Comparison of ENCODE assay signal across 25 cellular contexts in genomic region chr7:30859940-30860623, GRCh38. TPM values are rescaled to one million over a fixed set of nuclear protein-coding genes. Genes with fewer than 3 reads are reported as not detected.
A peak's percentile ranks its signal among the peaks of the same experiment; 100 is the strongest.
DNase-seq lines count a peak whose midpoint lies in the region; ATAC-seq and TF ChIP-seq lines count a peak whose summit lies in the region.
"Had no signal": no experiment of that assay in that cellular context is flagged by ENCODE, and none has a peak within 500 bp of the region (broad histone marks: within the 10 kb centered on the region; RNA-seq: fewer than 3 reads in every experiment).

No MANE protein-coding gene starts in this region.

- 81 to 82% methylated on average over 8 to 15 of the region's 15 CpGs for WGBS in body of pancreas, 2 donors
- no CpG with 5 or more reads among the region's 15 CpGs for WGBS in neuronal stem cell (ENCODE audit: extremely low coverage in 2 of 2, insufficient read length in 2 of 2, insufficient replicate concordance in 1 of 2), 2 donors

- no peak for TF ChIP-seq POLR2A in body of pancreas (IDR thresholded peaks at IDR 0.05)

- H3F3A ChIP-seq in GM23338 (replicated peaks; ENCODE audit: low read depth) = no peaks in the 10 kb centered on the region

- no peak overlapping the region for H3K4ac ChIP-seq in neuronal stem cell (ENCODE audit: low read length)

- H2BK12ac ChIP-seq in neuronal stem cell (ENCODE audit: low read length) = no peak overlapping the region

- no peaks in the 10 kb centered on the region for H3K9me3 Mint-ChIP-seq in GM23338
- H3K9me3 Mint-ChIP-seq: activated CD8-positive, alpha-beta T cell treated with anti-CD3 and anti-CD28 coated beads for 36 hours; CD8-positive, alpha-beta T cell; naive thymus-derived CD4-positive, alpha-beta T cell had no signal

- H3K4me2 ChIP-seq in GM23338 = no peak overlapping the region
- no peak overlapping the region for H3K4me2 ChIP-seq in neuronal stem cell (ENCODE audit: insufficient read depth, low read length, poor library complexity, severe bottlenecking)
- H3K4me2 ChIP-seq: KMS-11 had no signal

- H3K27ac ChIP-seq in GM23338 (ENCODE audit: low read depth) (no peak overlapping the region), body of pancreas (peak overlapping the region; percentile 25 to 64 (median 46)), neuronal stem cell (replicated peaks; ENCODE audit: low read length) (no peak overlapping the region)
- H3K27ac ChIP-seq: KMS-11, left ventricle myocardium inferior, parathyroid adenoma, SJSA1 had no signal

- H3K9me3 ChIP-seq in body of pancreas (no peaks in the 10 kb centered on the region), neuronal stem cell (replicated peaks in 1 of 2; ENCODE audit: control insufficient read depth in 2 of 2, insufficient read depth in 1 of 2, low read depth in 1 of 2, low read length in 2 of 2) (no peaks in the 10 kb centered on the region)
- H3K9me3 ChIP-seq: left ventricle myocardium inferior, SJSA1 had no signal

- peaks cover 8% of the 10 kb centered on the region for H3K27me3 Mint-ChIP-seq in GM23338 (ENCODE audit: insufficient read depth, low read depth, poor library complexity)
- H3K27me3 Mint-ChIP-seq: activated CD8-positive, alpha-beta T cell treated with anti-CD3 and anti-CD28 coated beads for 36 hours; naive thymus-derived CD4-positive, alpha-beta T cell had no signal

- H2BK120ac ChIP-seq in neuronal stem cell (ENCODE audit: low read depth, low read length) = no peak overlapping the region

- no peaks in the 10 kb centered on the region for H3K79me1 ChIP-seq in neuronal stem cell (ENCODE audit: low read depth, low read length)

- ATAC-seq in GM23338 = no peak; the same call in 1 of the 3 replicates
- ATAC-seq in body of pancreas = peak; percentile 71
- ATAC-seq in left lobe of liver = no peak
- ATAC-seq: activated CD8-positive, alpha-beta T cell treated with anti-CD3 and anti-CD28 coated beads for 36 hours; CD8-positive, alpha-beta T cell; GM12878 had no signal

- H3K36me3 ChIP-seq in GM23338 (ENCODE audit: insufficient read depth) (no peaks in the 10 kb centered on the region), body of pancreas (replicated peaks in 1 of 2; ENCODE audit: insufficient read depth in 1 of 2, low read depth in 2 of 2) (no peaks in the 10 kb centered on the region), neuronal stem cell (replicated peaks in 1 of 2; ENCODE audit: control insufficient read depth in 2 of 2, insufficient read depth in 2 of 2, low read length in 2 of 2) (peaks cover 0 to 2% of the 10 kb centered on the region in 2 donors)
- H3K36me3 ChIP-seq: SJSA1 had no signal

- peak overlapping the region; percentile 41 for H2BK15ac ChIP-seq in neuronal stem cell (ENCODE audit: low read length)

- intact Hi-C loops in body of pancreas (cut with DNase I) = no loop called here

- peak overlapping the region; percentile 44; the same call in 1 of the 2 replicates for H3K27ac Mint-ChIP-seq in GM23338
- H3K27ac Mint-ChIP-seq: activated CD8-positive, alpha-beta T cell treated with anti-CD3 and anti-CD28 coated beads for 36 hours; CD8-positive, alpha-beta T cell; naive thymus-derived CD4-positive, alpha-beta T cell had no signal

- H3K36me3 Mint-ChIP-seq in GM23338 (ENCODE audit: low read depth) = no peaks in the 10 kb centered on the region; the same call in 2 of the 3 replicates
- H3K36me3 Mint-ChIP-seq: CD8-positive, alpha-beta T cell; naive thymus-derived CD4-positive, alpha-beta T cell had no signal

- H3K23ac ChIP-seq in neuronal stem cell (ENCODE audit: low read depth, low read length, poor library complexity) = peak overlapping the region; percentile 35

- no peak overlapping the region for H4K8ac ChIP-seq in neuronal stem cell (ENCODE audit: low read depth, low read length)

- no peaks in the 10 kb centered on the region for H4K20me1 ChIP-seq in GM23338 (replicated peaks; ENCODE audit: insufficient read depth)

- peak; percentile 15 for DNase-seq in Caki2 (ENCODE audit: low read depth)
- no peak for DNase-seq in GM23338 (ENCODE audit: low spot score)
- DNase-seq in body of pancreas = peak in 2 of 4 donors; percentile 23 to 44
- no peak for DNase-seq in neuronal stem cell (ENCODE audit: low spot score)
- DNase-seq in COR-L47 (lab: John Stamatoyannopoulos, UW) = no peak
- DNase-seq in left lobe of liver (ENCODE audit: low spot score) = no peak
- DNase-seq in NCI-H774 (lab: John Stamatoyannopoulos, UW) = no peak
- DNase-seq: activated CD4-positive, CD25-positive, alpha-beta regulatory T cell treated with anti-CD3 and anti-CD28 coated beads, Interleukin-2, amount 50 U/mL, for 72 hours; activated CD8-positive, alpha-beta T cell treated with anti-CD3 and anti-CD28 coated beads for 36 hours; activated gamma-delta T cell; activated T-cell treated with anti-CD3 and anti-CD28 coated beads for 4 hours; CD8-positive, alpha-beta T cell; DND-41; effector CD8-positive, alpha-beta T cell; erythroblast; foreskin melanocyte; left ventricle myocardium inferior; naive thymus-derived CD4-positive, alpha-beta T cell; NCI-H187 treated with DMSO at 0.1 percent for 48 hours; T-helper 1 cell; trophoblast cell had no signal

- H2AFZ ChIP-seq in GM23338 (no peak overlapping the region), neuronal stem cell (ENCODE audit: low read length) (no peak overlapping the region)
- H2AFZ ChIP-seq: parathyroid adenoma had no signal

- no peak overlapping the region for H3K4me3 Mint-ChIP-seq in GM23338
- H3K4me3 Mint-ChIP-seq: activated CD8-positive, alpha-beta T cell treated with anti-CD3 and anti-CD28 coated beads for 36 hours; CD8-positive, alpha-beta T cell; naive thymus-derived CD4-positive, alpha-beta T cell had no signal

- H3K9ac ChIP-seq in neuronal stem cell (ENCODE audit: low read depth, low read length, poor library complexity) = no peak overlapping the region
- H3K9ac ChIP-seq: KMS-11, parathyroid adenoma had no signal

- in situ Hi-C loops in Caki2 (cut with HindIII; ENCODE audit: low pct_unique_long_range_greater_than_20kb, low sequenced_read_pairs) = no loop called here

- H3K18ac ChIP-seq in neuronal stem cell (ENCODE audit: low read length) = peak overlapping the region; percentile 72

- no peaks in the 10 kb centered on the region for H3K4me1 Mint-ChIP-seq in GM23338
- H3K4me1 Mint-ChIP-seq: naive thymus-derived CD4-positive, alpha-beta T cell had no signal

- H3K9me2 ChIP-seq in GM23338 (ENCODE audit: insufficient read depth) = no peaks in the 10 kb centered on the region

- H2AK5ac ChIP-seq in neuronal stem cell (ENCODE audit: low read depth, low read length) = no peak overlapping the region

- H3K27me3 ChIP-seq in GM23338 (ENCODE audit: insufficient read depth) = no peaks in the 10 kb centered on the region
- no peaks in the 10 kb centered on the region for H3K27me3 ChIP-seq in body of pancreas
- no peaks in the 10 kb centered on the region for H3K27me3 ChIP-seq in neuronal stem cell (ENCODE audit: control insufficient read depth in 3 of 3, insufficient read depth in 3 of 3, low read depth in 1 of 3, low read length in 3 of 3)
- H3K27me3 ChIP-seq: SJSA1 had no signal

- TF ChIP-seq CTCF in GM23338 (conservative IDR thresholded peaks at IDR 0.05; ENCODE audit: low read depth in 2 of 2) (no peak), body of pancreas (IDR thresholded peaks at IDR 0.05) (no peak)

- H2BK5ac ChIP-seq in neuronal stem cell (ENCODE audit: low read length) = peak overlapping the region; percentile 0

- H3K79me2 ChIP-seq in GM23338 (replicated peaks; ENCODE audit: insufficient read depth) = no peaks in the 10 kb centered on the region
- H3K79me2 ChIP-seq: parathyroid adenoma had no signal

- H3K4me3 ChIP-seq in GM23338 = no peak overlapping the region
- H3K4me3 ChIP-seq in body of pancreas = no peak overlapping the region
- no peak overlapping the region for H3K4me3 ChIP-seq in neuronal stem cell (ENCODE audit: low read length in 2 of 2)
- H3K4me3 ChIP-seq: GM12878, left ventricle myocardium inferior, SJSA1 had no signal

- peak overlapping the region; percentile 58 for H4K91ac ChIP-seq in neuronal stem cell (ENCODE audit: low read depth, low read length, poor library complexity)

- H3K4me1 ChIP-seq in GM23338 (ENCODE audit: insufficient read depth) = no peaks in the 10 kb centered on the region
- peaks cover 12% of the 10 kb centered on the region for H3K4me1 ChIP-seq in body of pancreas
- peaks cover 0 to 16% of the 10 kb centered on the region in 2 donors for H3K4me1 ChIP-seq in neuronal stem cell (ENCODE audit: control insufficient read depth in 2 of 2, insufficient read depth in 1 of 2, low read depth in 1 of 2, low read length in 2 of 2)
- H3K4me1 ChIP-seq: parathyroid adenoma had no signal

- H3K14ac ChIP-seq in neuronal stem cell (ENCODE audit: low read length) = peak overlapping the region; percentile 0

TF ChIP-seq in GM23338, 12 proteins besides CTCF, POLR2A, EP300 and RAD21:
- no peak for TF ChIP-seq JUNB (IDR thresholded peaks at IDR 0.05; ENCODE audit: unreplicated experiment)

RNA-seq across cellular contexts. Expression of gene AQP1, which starts 51.6 kb away (rescaled TPM):
- total RNA-seq in Caki2 (2014; rRNA removed; shearing (Covaris generic); ENCODE audit: low replicate concordance) = 0.32 TPM in 1 of 2 replicates, not detected in the other
- 0.28 TPM in 1 of 2 replicates, not detected in the other for total RNA-seq in GM23338 (2014; rRNA removed; shearing (Covaris generic))
- polyA plus RNA-seq in GM23338 (2016; fragmentation: Nextera tagmentation; extraction: Ambion mirVana) = not detected in 2 replicates
- total RNA-seq in body of pancreas (100 to 1,000 TPM; 197 to 204 TPM), left lobe of liver (16.6 TPM)
- polyA plus RNA-seq in neuronal stem cell (2013, experiment 1 of 2) = 0.47 TPM
- 0.46 TPM for polyA plus RNA-seq in neuronal stem cell (2013, experiment 2 of 2)

Comparison
In these comparisons a context has a peak if more than half of its experiments do, and no peak if none do; other contexts are left out.
1. H3K27ac ChIP-seq: peak in body of pancreas (4 of 4); none in GM23338 (single experiment) and neuronal stem cell (single experiment).
2. RNA of gene AQP1, which starts 51.6 kb away (total RNA-seq): 197 to 204 TPM in body of pancreas and 16.6 TPM in left lobe of liver (single experiment); 0.28 TPM in GM23338 and 0.32 TPM in Caki2; every median in the first group is over 10 times any median in the second.